Comparison of ENCODE assay signal across 22 cellular contexts in genomic region chr12:13247596-13247995, GRCh38. TPM values are rescaled to one million over a fixed set of nuclear protein-coding genes. Genes with fewer than 3 reads are reported as not detected.
A peak's percentile ranks its signal among the peaks of the same experiment; 100 is the strongest.
DNase-seq lines count a peak whose midpoint lies in the region; ATAC-seq and TF ChIP-seq lines count a peak whose summit lies in the region.
"Had no signal": no experiment of that assay in that cellular context is flagged by ENCODE, and none has a peak within 500 bp of the region (broad histone marks: within the 10 kb centered on the region; RNA-seq: fewer than 3 reads in every experiment).

No MANE protein-coding gene starts in this region.

- no peak overlapping the region for H3K4me3 Mint-ChIP-seq in activated naive CD8-positive, alpha-beta T cell treated with anti-CD3 and anti-CD28 coated beads, Interleukin-2, amount 50 U/mL, for 24 hours
- H3K4me3 Mint-ChIP-seq: CD4-positive, alpha-beta memory T cell; HFFc6 had no signal

- no peak overlapping the region for H3K9ac ChIP-seq in mammary epithelial cell (ENCODE audit: insufficient read depth, low read length)
- H3K9ac ChIP-seq: BLaER1 treated with 17β-estradiol and CSF1 and Interleukin-3, amounts not matched to agents 10 nM and 100 nM had no signal

- CTCF ChIA-PET in RWPE1 (lab: Yijun Ruan, JAX) (no interaction called here), mammary epithelial cell (lab: Charles Lee; ENCODE audit: low non-redundant PET) (no interaction called here)

- 41% methylated on average over 3 of the region's 3 CpGs for WGBS in mammary epithelial cell (ENCODE audit: low coverage, missing lambda C conversion rate)

- H3K4me1 ChIP-seq in mammary epithelial cell (ENCODE audit: insufficient read depth, low read length), result peaks cover 32% of the 10 kb centered on the region
- H3K4me1 ChIP-seq: BE2C, HAP-1 had no signal

- peak overlapping the region; percentile 73 for H2AFZ ChIP-seq in mammary epithelial cell (ENCODE audit: low read depth, low read length)

- no TSS peak for BruUV-seq in mammary epithelial cell (replicated peaks; lab: Mats Ljungman, UMichigan)

- DNase-seq in RWPE1 (ENCODE audit: low spot score) (peak; percentile 49), mammary epithelial cell (peak; percentile 71), epithelial cell of esophagus (ENCODE audit: low read depth) (peak; percentile 88), islet precursor cell (peak; percentile 27), RPMI8226 (no peak), medulla oblongata (ENCODE audit: extremely low spot score) (no peak)
- DNase-seq in activated naive CD8-positive, alpha-beta T cell treated with anti-CD3 and anti-CD28 coated beads, Interleukin-2, amount 50 U/mL, for 24 hours, result no peak
- DNase-seq: 8988T; ACHN; AML-193; BE2C; Calu3; CD4-positive, alpha-beta memory T cell; COR-L47; DMS53; DMS79 treated with DMSO at 0.1 percent for 48 hours; GF-D8; GOT3; HFFc6 had no signal

- no peak overlapping the region for H3K27ac Mint-ChIP-seq in activated naive CD8-positive, alpha-beta T cell treated with anti-CD3 and anti-CD28 coated beads, Interleukin-2, amount 50 U/mL, for 24 hours
- H3K27ac Mint-ChIP-seq: CD4-positive, alpha-beta memory T cell; HFFc6 had no signal

- H3K27me3 ChIP-seq in mammary epithelial cell (ENCODE audit: insufficient read depth, low read length), result no peaks in the 10 kb centered on the region
- H3K27me3 ChIP-seq: BLaER1 treated with 17β-estradiol and CSF1 and Interleukin-3, amounts not matched to agents 10 nM and 100 nM had no signal

- no peak overlapping the region for H3K27ac ChIP-seq in RWPE1
- H3K27ac ChIP-seq in mammary epithelial cell (ENCODE audit: insufficient read depth, low read depth, low read length), result peak overlapping the region; percentile 55
- H3K27ac ChIP-seq: A549; BLaER1 treated with 17β-estradiol and CSF1 and Interleukin-3, amounts not matched to agents 10 nM and 100 nM had no signal

- no peaks in the 10 kb centered on the region for H4K20me1 ChIP-seq in mammary epithelial cell (ENCODE audit: insufficient read depth, low read length)
- H4K20me1 ChIP-seq: BLaER1 treated with 17β-estradiol and CSF1 and Interleukin-3, amounts not matched to agents 10 nM and 100 nM had no signal

- H3K27me3 Mint-ChIP-seq in activated naive CD8-positive, alpha-beta T cell treated with anti-CD3 and anti-CD28 coated beads, Interleukin-2, amount 50 U/mL, for 24 hours, result peaks cover 8% of the 10 kb centered on the region

- TF ChIP-seq CTCF in RWPE1 (conservative IDR thresholded peaks at IDR 0.05; ENCODE audit: low read depth) (no peak), mammary epithelial cell (conservative IDR thresholded peaks at IDR 0.05 in 1 of 2, IDR thresholded peaks at IDR 0.05 in 1 of 2; ENCODE audit: extremely low read depth in 1 of 2, insufficient read depth in 1 of 2, low read depth in 1 of 2, low read length in 2 of 2) (no peak), epithelial cell of esophagus (IDR thresholded peaks at IDR 0.05; ENCODE audit: insufficient read depth, low read depth, low read length, missing control alignments) (no peak)

- H3K36me3 Mint-ChIP-seq in activated naive CD8-positive, alpha-beta T cell treated with anti-CD3 and anti-CD28 coated beads, Interleukin-2, amount 50 U/mL, for 24 hours (ENCODE audit: low read depth), result no peaks in the 10 kb centered on the region

- no peaks in the 10 kb centered on the region for H3K9me3 ChIP-seq in mammary epithelial cell (replicated peaks; ENCODE audit: insufficient read depth, low read length)
- H3K9me3 ChIP-seq: A549; BE2C; BLaER1 treated with 17β-estradiol and CSF1 and Interleukin-3, amounts not matched to agents 10 nM and 100 nM; HAP-1 had no signal

- H3K4me3 ChIP-seq in mammary epithelial cell (replicated peaks in 1 of 3; ENCODE audit: insufficient read depth in 1 of 3, low read depth in 2 of 3, low read length in 3 of 3) (no peak overlapping the region), epithelial cell of esophagus (ENCODE audit: low read length) (no peak overlapping the region)
- H3K4me3 ChIP-seq: A549; BLaER1 treated with 17β-estradiol and CSF1 and Interleukin-3, amounts not matched to agents 10 nM and 100 nM; HAP-1 had no signal

- dilution Hi-C loops in mammary epithelial cell (cut with HindIII; ENCODE audit: low sequenced_read_pairs), result no loop called here

- H3K4me2 ChIP-seq in mammary epithelial cell (ENCODE audit: insufficient read depth, low read depth, low read length), result peak overlapping the region; percentile 37
- H3K4me2 ChIP-seq: A549; BLaER1 treated with 17β-estradiol and CSF1 and Interleukin-3, amounts not matched to agents 10 nM and 100 nM had no signal

- H3K9me3 Mint-ChIP-seq in activated naive CD8-positive, alpha-beta T cell treated with anti-CD3 and anti-CD28 coated beads, Interleukin-2, amount 50 U/mL, for 24 hours, result no peaks in the 10 kb centered on the region
- H3K9me3 Mint-ChIP-seq: HFFc6 had no signal

- intact Hi-C loops in mammary epithelial cell (cut with micrococcal nuclease), result no loop called here

- no peaks in the 10 kb centered on the region for H3K36me3 ChIP-seq in mammary epithelial cell (ENCODE audit: insufficient read depth, low read length)
- H3K36me3 ChIP-seq: BE2C; BLaER1 treated with 17β-estradiol and CSF1 and Interleukin-3, amounts not matched to agents 10 nM and 100 nM; HAP-1 had no signal

- no peaks in the 10 kb centered on the region for H3K4me1 Mint-ChIP-seq in activated naive CD8-positive, alpha-beta T cell treated with anti-CD3 and anti-CD28 coated beads, Interleukin-2, amount 50 U/mL, for 24 hours
- H3K4me1 Mint-ChIP-seq: CD4-positive, alpha-beta memory T cell had no signal

- no peaks in the 10 kb centered on the region for H3K79me2 ChIP-seq in mammary epithelial cell (ENCODE audit: insufficient read depth, low read length)

- no peak for ATAC-seq in activated naive CD8-positive, alpha-beta T cell treated with anti-CD3 and anti-CD28 coated beads, Interleukin-2, amount 50 U/mL, for 24 hours
- ATAC-seq: A549 had no signal

- POLR2A ChIA-PET in RWPE1 (lab: Yijun Ruan, JAX; ENCODE audit: low non-redundant PET), result no interaction called here

- in situ Hi-C loops in mammary epithelial cell (cut with MboI; ENCODE audit: low sequenced_read_pairs in 2 of 2), result loop anchor here in 1 of 2 donors (25.0 kb wide), 1 partner anchor 335 kb away; no protein-coding TSS in a partner anchor

RNA-seq across cellular contexts. Expression of gene EMP1, which starts 51.1 kb away (rescaled TPM):
- total RNA-seq in mammary epithelial cell, result 100 to 1,000 TPM in 1 of 2 donors, 10 to 100 TPM in 1; 33.7 to 204 TPM
- polyA plus RNA-seq in mammary epithelial cell, result 309 TPM
- polyA minus RNA-seq in mammary epithelial cell, result 450 TPM

Comparison
In these comparisons a context has a peak if more than half of its experiments do, and no peak if none do; other contexts are left out.
1. DNase-seq: peak in RWPE1 (single experiment), mammary epithelial cell (single experiment), epithelial cell of esophagus (single experiment) and islet precursor cell (single experiment); none in RPMI8226 (single experiment), activated naive CD8-positive, alpha-beta T cell treated with anti-CD3 and anti-CD28 coated beads, Interleukin-2, amount 50 U/mL, for 24 hours (single experiment) and medulla oblongata (single experiment).